ENCODE assay signal across 1 cellular context in genomic region chr6:33128318-33128717, GRCh38.
TF ChIP-seq lines count a peak whose summit lies in the region.

No MANE protein-coding gene starts in this region.

TF ChIP-seq in GM12878, 131 proteins besides CTCF, POLR2A, EP300 and RAD21 (continued from another document and continues in another):
- TF ChIP-seq ZNF592 (IDR thresholded peaks at IDR 0.05): no peak
- no peak for TF ChIP-seq ZZZ3 (IDR thresholded peaks at IDR 0.05; ENCODE audit: control insufficient read depth, insufficient read length, low read depth)
- TF ChIP-seq PML (IDR thresholded peaks at IDR 0.05; ENCODE audit: low read length): no peak
- TF ChIP-seq FOS (IDR thresholded peaks at IDR 0.05; ENCODE audit: borderline replicate concordance, extremely low read depth, insufficient read length): no peak
- TF ChIP-seq RB1 (IDR thresholded peaks at IDR 0.05; ENCODE audit: borderline replicate concordance): no peak
- no peak for TF ChIP-seq YBX1 (IDR thresholded peaks at IDR 0.05)
- TF ChIP-seq RUNX3 (IDR thresholded peaks at IDR 0.05; ENCODE audit: low read length): peak; percentile 60; the same call in 1 of the 2 replicates
- no peak for TF ChIP-seq SMAD5 (IDR thresholded peaks at IDR 0.05; ENCODE audit: low read depth)
- no peak for TF ChIP-seq RELA (IDR thresholded peaks at IDR 0.05; ENCODE audit: borderline replicate concordance, partially characterized antibody)
- peak; percentile 25; the same call in 1 of the 2 replicates for TF ChIP-seq RELB (IDR thresholded peaks at IDR 0.05; ENCODE audit: low read depth)
- no peak for TF ChIP-seq NR2C1 (IDR thresholded peaks at IDR 0.05)
- peak; percentile 59; the same call in 1 of the 2 replicates for TF ChIP-seq MTA2 (IDR thresholded peaks at IDR 0.05; ENCODE audit: low read depth)
- TF ChIP-seq MEF2A (IDR thresholded peaks at IDR 0.05; ENCODE audit: insufficient read depth, low read depth, low read length): 0 out of 2 replicates have a peak, but pooled peaks have one; percentile 27
- TF ChIP-seq SKIL (IDR thresholded peaks at IDR 0.05; ENCODE audit: low read depth, poor library complexity, severe bottlenecking): peak; percentile 20
- no peak for TF ChIP-seq REST (IDR thresholded peaks at IDR 0.05; ENCODE audit: low read depth, low read length)
- no peak for TF ChIP-seq LARP7 (IDR thresholded peaks at IDR 0.05)
- no peak for TF ChIP-seq MYC (IDR thresholded peaks at IDR 0.05; ENCODE audit: insufficient read depth, insufficient read length, insufficient replicate concordance, low read length, severe bottlenecking)
- no peak for TF ChIP-seq RAD51 (IDR thresholded peaks at IDR 0.05)
- TF ChIP-seq IKZF1 (conservative IDR thresholded peaks at IDR 0.05): peak; percentile 40
- TF ChIP-seq NFYA (IDR thresholded peaks at IDR 0.05; ENCODE audit: borderline replicate concordance, low read depth, low read length): no peak
- peak; percentile 67; the same call in 1 of the 2 replicates for TF ChIP-seq NR2F1 (conservative IDR thresholded peaks at IDR 0.05)
- TF ChIP-seq IKZF2 (IDR thresholded peaks at IDR 0.05): peak; percentile 26 to 43; a peak in 2 of 4 replicates
- no peak for TF ChIP-seq SUPT20H (IDR thresholded peaks at IDR 0.05; ENCODE audit: borderline replicate concordance, control insufficient read depth, low read depth, low read length)
- TF ChIP-seq FOXM1 (IDR thresholded peaks at IDR 0.05; ENCODE audit: low read depth, low read length): peak; percentile 56; the same call in 1 of the 2 replicates
- no peak for TF ChIP-seq ZNF207 (IDR thresholded peaks at IDR 0.05; ENCODE audit: borderline replicate concordance)
- no peak for TF ChIP-seq HCFC1 (IDR thresholded peaks at IDR 0.05; ENCODE audit: low read length)
- TF ChIP-seq E2F8 (IDR thresholded peaks at IDR 0.05; ENCODE audit: low read depth, partially characterized antibody): no peak
- peak; percentile 37; the same call in 1 of the 2 replicates for TF ChIP-seq CREM (IDR thresholded peaks at IDR 0.05; ENCODE audit: low read depth)
- TF ChIP-seq, protein P1, sequence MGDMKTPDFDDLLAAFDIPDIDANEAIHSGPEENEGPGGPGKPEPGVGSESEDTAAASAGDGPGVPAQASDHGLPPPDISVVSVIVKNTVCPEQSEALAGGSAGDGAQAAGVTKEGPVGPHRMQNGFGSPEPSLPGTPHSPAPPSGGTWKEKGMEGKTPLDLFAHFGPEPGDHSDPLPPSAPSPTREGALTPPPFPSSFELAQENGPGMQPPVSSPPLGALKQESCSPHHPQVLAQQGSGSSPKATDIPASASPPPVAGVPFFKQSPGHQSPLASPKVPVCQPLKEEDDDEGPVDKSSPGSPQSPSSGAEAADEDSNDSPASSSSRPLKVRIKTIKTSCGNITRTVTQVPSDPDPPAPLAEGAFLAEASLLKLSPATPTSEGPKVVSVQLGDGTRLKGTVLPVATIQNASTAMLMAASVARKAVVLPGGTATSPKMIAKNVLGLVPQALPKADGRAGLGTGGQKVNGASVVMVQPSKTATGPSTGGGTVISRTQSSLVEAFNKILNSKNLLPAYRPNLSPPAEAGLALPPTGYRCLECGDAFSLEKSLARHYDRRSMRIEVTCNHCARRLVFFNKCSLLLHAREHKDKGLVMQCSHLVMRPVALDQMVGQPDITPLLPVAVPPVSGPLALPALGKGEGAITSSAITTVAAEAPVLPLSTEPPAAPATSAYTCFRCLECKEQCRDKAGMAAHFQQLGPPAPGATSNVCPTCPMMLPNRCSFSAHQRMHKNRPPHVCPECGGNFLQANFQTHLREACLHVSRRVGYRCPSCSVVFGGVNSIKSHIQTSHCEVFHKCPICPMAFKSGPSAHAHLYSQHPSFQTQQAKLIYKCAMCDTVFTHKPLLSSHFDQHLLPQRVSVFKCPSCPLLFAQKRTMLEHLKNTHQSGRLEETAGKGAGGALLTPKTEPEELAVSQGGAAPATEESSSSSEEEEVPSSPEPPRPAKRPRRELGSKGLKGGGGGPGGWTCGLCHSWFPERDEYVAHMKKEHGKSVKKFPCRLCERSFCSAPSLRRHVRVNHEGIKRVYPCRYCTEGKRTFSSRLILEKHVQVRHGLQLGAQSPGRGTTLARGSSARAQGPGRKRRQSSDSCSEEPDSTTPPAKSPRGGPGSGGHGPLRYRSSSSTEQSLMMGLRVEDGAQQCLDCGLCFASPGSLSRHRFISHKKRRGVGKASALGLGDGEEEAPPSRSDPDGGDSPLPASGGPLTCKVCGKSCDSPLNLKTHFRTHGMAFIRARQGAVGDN (IDR thresholded peaks at IDR 0.05): peak; percentile 77
- TF ChIP-seq, protein P2, sequence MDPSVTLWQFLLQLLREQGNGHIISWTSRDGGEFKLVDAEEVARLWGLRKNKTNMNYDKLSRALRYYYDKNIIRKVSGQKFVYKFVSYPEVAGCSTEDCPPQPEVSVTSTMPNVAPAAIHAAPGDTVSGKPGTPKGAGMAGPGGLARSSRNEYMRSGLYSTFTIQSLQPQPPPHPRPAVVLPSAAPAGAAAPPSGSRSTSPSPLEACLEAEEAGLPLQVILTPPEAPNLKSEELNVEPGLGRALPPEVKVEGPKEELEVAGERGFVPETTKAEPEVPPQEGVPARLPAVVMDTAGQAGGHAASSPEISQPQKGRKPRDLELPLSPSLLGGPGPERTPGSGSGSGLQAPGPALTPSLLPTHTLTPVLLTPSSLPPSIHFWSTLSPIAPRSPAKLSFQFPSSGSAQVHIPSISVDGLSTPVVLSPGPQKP (IDR thresholded peaks at IDR 0.05; ENCODE audit: low read depth, low read length): no peak
- TF ChIP-seq TCF12 (IDR thresholded peaks at IDR 0.05; ENCODE audit: low read depth, low read length): 0 out of 2 replicates have a peak, but pooled peaks have one; percentile 40
- TF ChIP-seq BCL11A (IDR thresholded peaks at IDR 0.05; ENCODE audit: low read depth, low read length): 0 out of 2 replicates have a peak, but pooled peaks have one; percentile 36
- TF ChIP-seq ZNF622 (IDR thresholded peaks at IDR 0.05): no peak
- TF ChIP-seq, protein P3, sequence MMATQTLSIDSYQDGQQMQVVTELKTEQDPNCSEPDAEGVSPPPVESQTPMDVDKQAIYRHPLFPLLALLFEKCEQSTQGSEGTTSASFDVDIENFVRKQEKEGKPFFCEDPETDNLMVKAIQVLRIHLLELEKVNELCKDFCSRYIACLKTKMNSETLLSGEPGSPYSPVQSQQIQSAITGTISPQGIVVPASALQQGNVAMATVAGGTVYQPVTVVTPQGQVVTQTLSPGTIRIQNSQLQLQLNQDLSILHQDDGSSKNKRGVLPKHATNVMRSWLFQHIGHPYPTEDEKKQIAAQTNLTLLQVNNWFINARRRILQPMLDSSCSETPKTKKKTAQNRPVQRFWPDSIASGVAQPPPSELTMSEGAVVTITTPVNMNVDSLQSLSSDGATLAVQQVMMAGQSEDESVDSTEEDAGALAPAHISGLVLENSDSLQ (IDR thresholded peaks at IDR 0.05): 0 out of 2 replicates have a peak, but pooled peaks have one; percentile 29
